Comparison of ENCODE assay signal across 1 cellular context in genomic region chr12:105275997-105276760, GRCh38.
TF ChIP-seq lines count a peak whose summit lies in the region.

No MANE protein-coding gene starts in this region.

TF ChIP-seq in WTC11, 78 proteins besides CTCF, POLR2A, EP300 and RAD21 (continued from another document):
- TF ChIP-seq E2F4 (CRISPR knock-in tag; IDR thresholded peaks at IDR 0.05; ENCODE audit: borderline replicate concordance, low read depth) (no peak), ERG (CRISPR knock-in tag; IDR thresholded peaks at IDR 0.05) (no peak), ZNF396 (CRISPR knock-in tag; IDR thresholded peaks at IDR 0.05; ENCODE audit: borderline replicate concordance) (no peak), ZNF671 (CRISPR knock-in tag; IDR thresholded peaks at IDR 0.05) (no peak), NR2C2 (CRISPR knock-in tag; IDR thresholded peaks at IDR 0.05) (no peak), NR1H2 (CRISPR knock-in tag; IDR thresholded peaks at IDR 0.05) (no peak), USF1 (CRISPR knock-in tag; IDR thresholded peaks at IDR 0.05) (no peak)
